In the genomic region with DNA sequence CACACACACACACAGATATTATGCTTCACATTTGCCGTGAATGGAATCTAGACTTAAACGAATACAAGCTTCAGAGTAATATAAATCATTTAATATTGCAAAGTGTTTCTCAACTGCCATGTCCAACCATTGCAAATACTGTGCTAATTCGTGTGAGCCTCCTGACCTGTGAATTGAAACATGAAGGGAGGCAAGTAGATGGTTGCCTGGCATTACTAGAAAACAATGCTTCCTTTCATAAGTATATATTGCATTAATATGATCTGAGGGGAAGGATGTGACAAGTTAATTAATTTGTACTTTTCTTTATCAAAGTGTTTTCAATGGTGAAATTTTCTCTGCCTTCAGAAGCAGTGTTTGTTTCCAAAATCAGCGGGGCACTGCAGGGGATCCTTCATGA, we compare ENCODE assay signal across 36 cellular contexts. TPM values are rescaled to one million over a fixed set of nuclear protein-coding genes. Genes with fewer than 3 reads are reported as not detected.
"Had no signal": no experiment of that assay in that cellular context is flagged by ENCODE, and none has a peak within 500 bp of the region (broad histone marks: within the 10 kb centered on the region; RNA-seq: fewer than 3 reads in every experiment).

No MANE protein-coding gene starts in this region.

- ATAC-seq: activated CD4-positive, alpha-beta T cell treated with anti-CD3 and anti-CD28 coated beads for 36 hours; activated CD4-positive, CD25-positive, alpha-beta regulatory T cell treated with anti-CD3 and anti-CD28 coated beads, Interleukin-2, amount 50 U/mL, for 24 hours; activated CD8-positive, alpha-beta memory T cell treated with anti-CD3 and anti-CD28 coated beads, Interleukin-2, amount 10 ng/mL, durations not matched to agents 7 days and 5 days; activated CD8-positive, alpha-beta T cell treated with anti-CD3 and anti-CD28 coated beads, Interleukin-2, amount 10 ng/mL, durations not matched to agents 7 days and 5 days; activated naive CD8-positive, alpha-beta T cell treated with anti-CD3 and anti-CD28 coated beads, Interleukin-2, amount 50 U/mL, for 24 hours; WTC11 had no signal

- H3K27me3 ChIP-seq: ascending aorta, brain microvascular endothelial cell, breast epithelium had no signal

- H3K4me3 ChIP-seq: ascending aorta, breast epithelium had no signal

- DNase-seq: activated CD4-positive, alpha-beta memory T cell treated with anti-CD3 and anti-CD28 coated beads, Interleukin-2, amount 10 ng/mL, durations not matched to agents 7 days and 5 days; activated CD4-positive, alpha-beta T cell treated with anti-CD3 and anti-CD28 coated beads for 1 hour; activated CD4-positive, alpha-beta T cell treated with anti-CD3 and anti-CD28 coated beads for 36 hours; activated CD4-positive, alpha-beta T cell treated with anti-CD3 and anti-CD28 coated beads for 48 hours; activated CD4-positive, alpha-beta T cell treated with anti-CD3 and anti-CD28 coated beads, Interleukin-2, amount 10 ng/mL, durations not matched to agents 7 days and 5 days; activated CD4-positive, alpha-beta T cell treated with anti-CD3 and anti-CD28 coated beads, Interleukin-2, amount 50 U/mL, for 48 hours; activated CD4-positive, CD25-positive, alpha-beta regulatory T cell; activated CD8-positive, alpha-beta memory T cell treated with anti-CD3 and anti-CD28 coated beads for 24 hours; activated CD8-positive, alpha-beta memory T cell treated with anti-CD3 and anti-CD28 coated beads, Interleukin-2, amount 10 ng/mL, durations not matched to agents 7 days and 5 days; activated CD8-positive, alpha-beta memory T cell treated with anti-CD3 and anti-CD28 coated beads, Interleukin-2, amount 50 U/mL, for 48 hours; activated CD8-positive, alpha-beta T cell treated with anti-CD3 and anti-CD28 coated beads, Interleukin-2, amount 10 ng/mL, durations not matched to agents 7 days and 5 days; activated effector memory CD4-positive, alpha-beta T cell treated with Interleukin-2 at 50 U/mL for 16 hours; activated gamma-delta T cell; activated naive CD4-positive, alpha-beta T cell treated with anti-CD3 and anti-CD28 coated beads, Interleukin-2, amount 10 ng/mL, durations not matched to agents 7 days and 5 days; activated naive CD4-positive, alpha-beta T cell treated with Interleukin-2 at 50 U/mL for 16 hours; activated naive CD8-positive, alpha-beta T cell treated with anti-CD3 and anti-CD28 coated beads, Interleukin-2, amount 10 ng/mL, durations not matched to agents 7 days and 5 days; activated naive CD8-positive, alpha-beta T cell treated with anti-CD3 and anti-CD28 coated beads, Interleukin-2, amount 50 U/mL, for 24 hours; activated T-cell treated with anti-CD3 and anti-CD28 coated beads, Interleukin-2, amount 50 U/mL, for 24 hours; activated T-cell treated with anti-CD3 and anti-CD28 coated beads, Interleukin-2, amount 50 U/mL, for 48 hours; amygdala; anterior cingulate cortex; brain microvascular endothelial cell; central memory CD4-positive, alpha-beta T cell; SW 1271; T-helper 1 cell; T-helper 2 cell; T-helper 9 cell; WERI-Rb-1 had no signal

- H3K4me1 ChIP-seq: ascending aorta, breast epithelium had no signal

- H3K27ac ChIP-seq: ascending aorta, brain microvascular endothelial cell, breast epithelium, WERI-Rb-1 had no signal

- H3K36me3 ChIP-seq: ascending aorta, brain microvascular endothelial cell, breast epithelium, WERI-Rb-1 had no signal

- FAIRE-seq: TTC549 had no signal

- H3K9me3 ChIP-seq: ascending aorta, breast epithelium had no signal

RNA-seq across cellular contexts. Expression of a gene that starts 25.7 kb away (rescaled TPM):
- total RNA-seq: activated CD4-positive, alpha-beta memory T cell treated with anti-CD3 and anti-CD28 coated beads, Interleukin-2, amount 10 ng/mL, durations not matched to agents 7 days and 5 days; activated CD4-positive, alpha-beta T cell treated with anti-CD3 and anti-CD28 coated beads for 36 hours; activated CD4-positive, alpha-beta T cell treated with anti-CD3 and anti-CD28 coated beads, Interleukin-2, amount 10 ng/mL, durations not matched to agents 7 days and 5 days; activated CD8-positive, alpha-beta memory T cell treated with anti-CD3 and anti-CD28 coated beads, Interleukin-2, amount 10 ng/mL, durations not matched to agents 7 days and 5 days; activated CD8-positive, alpha-beta T cell treated with anti-CD3 and anti-CD28 coated beads, Interleukin-2, amount 10 ng/mL, durations not matched to agents 7 days and 5 days; activated naive CD8-positive, alpha-beta T cell treated with anti-CD3 and anti-CD28 coated beads, Interleukin-2, amount 10 ng/mL, durations not matched to agents 7 days and 5 days; activated T-helper 2 cell treated with anti-CD3 and anti-CD28 coated beads, Interferon-gamma antibody, Interleukin-2, Interleukin-4, amounts not matched to agents 10 μg/mL and 5 μg/mL and 100 μg/mL, durations not matched to agents 14 hours and 24 hours and 36 hours; ascending aorta; breast epithelium; cardiac septum had no signal
- polyA plus RNA-seq: adipose tissue had no signal
